In the genomic region with DNA sequence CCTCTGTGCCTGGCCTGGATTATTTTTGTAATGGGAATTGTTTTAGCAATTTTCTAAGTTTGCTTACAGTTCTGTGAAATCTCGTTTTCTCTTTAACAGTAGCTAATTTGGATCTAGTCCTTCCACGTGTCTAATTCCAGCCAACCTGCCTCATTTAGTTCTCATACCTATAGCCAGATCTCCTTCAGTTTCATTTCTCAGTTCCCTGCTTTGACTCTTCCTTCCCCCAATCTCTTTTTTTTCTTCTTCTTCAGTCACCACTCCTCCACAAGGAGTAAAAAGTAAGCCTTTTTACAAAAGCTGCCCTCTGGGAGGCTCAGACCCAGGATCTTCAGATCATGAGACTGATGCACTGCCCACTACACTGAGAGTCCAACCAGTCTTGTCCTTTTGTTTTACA, we compare ENCODE assay signal across 8 cellular contexts. TPM values are rescaled to one million over a fixed set of nuclear protein-coding genes. Genes with fewer than 3 reads are reported as not detected.
DNase-seq lines count a peak whose midpoint lies in the region; ATAC-seq and TF ChIP-seq lines count a peak whose summit lies in the region.

No MANE protein-coding gene starts in this region.

- H3K9me3 Mint-ChIP-seq in Caco-2 (ENCODE audit: unreplicated experiment) = no peaks in the 10 kb centered on the region
- H3K9me3 Mint-ChIP-seq in activated naive CD8-positive, alpha-beta T cell (ENCODE audit: low read depth) = no peaks in the 10 kb centered on the region
- no peaks in the 10 kb centered on the region for H3K9me3 Mint-ChIP-seq in naive thymus-derived CD8-positive, alpha-beta T cell

- H3K36me3 ChIP-seq in Caco-2 (ENCODE audit: control insufficient read depth, insufficient read depth, low read length) = peaks cover 5% of the 10 kb centered on the region

- peaks cover 14% of the 10 kb centered on the region for H3K4me1 Mint-ChIP-seq in Caco-2 (ENCODE audit: low read depth, unreplicated experiment)
- peaks cover 33% of the 10 kb centered on the region for H3K4me1 Mint-ChIP-seq in activated naive CD8-positive, alpha-beta T cell (ENCODE audit: low read depth)
- peaks cover 11 to 61% (median 30%) of the 10 kb centered on the region in 4 donors for H3K4me1 Mint-ChIP-seq in naive thymus-derived CD8-positive, alpha-beta T cell

- H3K36me3 Mint-ChIP-seq in Caco-2 (ENCODE audit: insufficient read depth, unreplicated experiment) = peaks cover 42% of the 10 kb centered on the region
- H3K36me3 Mint-ChIP-seq in activated naive CD8-positive, alpha-beta T cell = no peaks in the 10 kb centered on the region
- peaks cover 0 to 33% (median 8%) of the 10 kb centered on the region in 3 donors for H3K36me3 Mint-ChIP-seq in naive thymus-derived CD8-positive, alpha-beta T cell

- BruUV-seq in Caco-2 (replicated peaks; lab: Mats Ljungman, UMichigan) = no TSS peak

- ATAC-seq in naive thymus-derived CD8-positive, alpha-beta T cell = no peak
- ATAC-seq in HG03025 (IDR thresholded peaks at IDR 0.05; ENCODE audit: low FRiP score, unreplicated experiment) (no peak), HG02840 (IDR thresholded peaks at IDR 0.05; ENCODE audit: low FRiP score, unreplicated experiment) (no peak)

- TF ChIP-seq CTCF in Caco-2 (IDR thresholded peaks at IDR 0.05; ENCODE audit: insufficient read depth in 1 of 2, low read depth in 1 of 2, low read length in 1 of 2, severe bottlenecking in 1 of 2, unreplicated experiment in 1 of 2) (no peak), HL-60 (IDR thresholded peaks at IDR 0.05; ENCODE audit: insufficient read depth, low read length) (no peak)

- POLR2A ChIA-PET in Caco-2 (lab: Charles Lee) = no interaction called here
- POLR2A ChIA-PET in naive thymus-derived CD8-positive, alpha-beta T cell (lab: Charles Lee) = interaction anchor here (1.3 to 4.9 kb wide), 2 partner anchors 9 to 15 kb away, joined by 4 to 30 read pairs; partner anchors contain the start of gene AP1G2

- intact Hi-C loops in Caco-2 (cut with micrococcal nuclease; ENCODE audit: unreplicated experiment) = no loop called here

- CTCF ChIA-PET in Caco-2 (lab: Charles Lee) = interaction anchor here (7.3 kb wide), 1 partner anchor 80 kb away, joined by 50 read pairs; no protein-coding TSS in a partner anchor

- H3K4me1 ChIP-seq in Caco-2 = 0 out of 2 replicates have a peak, but pooled peaks cover 6% of the 10 kb centered on the region

- no peak for DNase-seq in Caco-2
- no peak for DNase-seq in HL-60 (ENCODE audit: low read depth in 1 of 2, low spot score in 1 of 2)
- no peak for DNase-seq in naive thymus-derived CD8-positive, alpha-beta T cell
- DNase-seq in NCI-H2029 (lab: John Stamatoyannopoulos, UW) = no peak
- DNase-seq in activated gamma-delta T cell treated with Interleukin-2 at 50 U/mL for 16 hours = no peak

- H3K27ac ChIP-seq in HL-60 (replicated peaks) = 0 out of 2 replicates have a peak overlapping the region, but pooled peaks have one; percentile 96

- no peaks in the 10 kb centered on the region for H3K27me3 ChIP-seq in Caco-2 (replicated peaks; ENCODE audit: control insufficient read depth, insufficient read depth, low read length)
- no peaks in the 10 kb centered on the region for H3K27me3 ChIP-seq in HL-60 (ENCODE audit: insufficient read depth, poor library complexity, severe bottlenecking)

- peak overlapping the region; percentile 6 for H3K27ac Mint-ChIP-seq in Caco-2 (ENCODE audit: unreplicated experiment)
- peak overlapping the region; percentile 78 for H3K27ac Mint-ChIP-seq in activated naive CD8-positive, alpha-beta T cell
- H3K27ac Mint-ChIP-seq in naive thymus-derived CD8-positive, alpha-beta T cell = peak overlapping the region; percentile 27 to 94 (median 88)

- no peaks in the 10 kb centered on the region for H3K27me3 Mint-ChIP-seq in Caco-2 (ENCODE audit: insufficient read depth, unreplicated experiment)
- H3K27me3 Mint-ChIP-seq in activated naive CD8-positive, alpha-beta T cell = no peaks in the 10 kb centered on the region
- H3K27me3 Mint-ChIP-seq in naive thymus-derived CD8-positive, alpha-beta T cell = no peaks in the 10 kb centered on the region

- H3K4me3 Mint-ChIP-seq in Caco-2 (ENCODE audit: unreplicated experiment) = peak overlapping the region; percentile 49
- peak overlapping the region; percentile 79 for H3K4me3 Mint-ChIP-seq in activated naive CD8-positive, alpha-beta T cell
- peak overlapping the region; percentile 49 to 75 (median 66) for H3K4me3 Mint-ChIP-seq in naive thymus-derived CD8-positive, alpha-beta T cell

- no peaks in the 10 kb centered on the region for H3K9me3 ChIP-seq in Caco-2

- no peak overlapping the region for H3K4me3 ChIP-seq in Caco-2 (ENCODE audit: low read depth, low read length)
- peak overlapping the region; percentile 63 for H3K4me3 ChIP-seq in HL-60 (replicated peaks; ENCODE audit: insufficient read depth, low read length)

RNA-seq across cellular contexts. Expression of gene THTPA, which starts 1.4 kb away (rescaled TPM):
- 9.3 and 9.5 TPM in 2 replicates for total RNA-seq in Caco-2 (2022)
- total RNA-seq in naive thymus-derived CD8-positive, alpha-beta T cell = 10 to 100 TPM; 28.5 to 29.4 TPM
- polyA plus RNA-seq in naive thymus-derived CD8-positive, alpha-beta T cell = 10 to 100 TPM; 14.9 to 15.6 (median 14.9) TPM

RNA-seq across cellular contexts. Expression of gene ZFHX2, which starts 6.0 kb away (rescaled TPM):
- 1.1 and 1.4 TPM in 2 replicates for total RNA-seq in Caco-2 (2022)
- total RNA-seq in naive thymus-derived CD8-positive, alpha-beta T cell = 1 to 10 TPM in 1 of 2 experiments, under 1 TPM in 1; 0.62 to 1.0 TPM
- under 1 TPM; 0.02 to 0.23 (median 0.03) TPM for polyA plus RNA-seq in naive thymus-derived CD8-positive, alpha-beta T cell

RNA-seq across cellular contexts. Expression of gene AP1G2, which starts 10.1 kb away (rescaled TPM):
- total RNA-seq in Caco-2 (2022) = 160 and 164 TPM in 2 replicates
- total RNA-seq in naive thymus-derived CD8-positive, alpha-beta T cell = 100 to 1,000 TPM; 483 to 529 TPM
- polyA plus RNA-seq in naive thymus-derived CD8-positive, alpha-beta T cell = 10 to 100 TPM; 67.8 to 91.4 (median 68.4) TPM

RNA-seq across cellular contexts. Expression of gene JPH4, which starts 21.1 kb away (rescaled TPM):
- total RNA-seq in Caco-2 (2022) = not detected in 2 replicates
- not detected for total RNA-seq in naive thymus-derived CD8-positive, alpha-beta T cell
- polyA plus RNA-seq in naive thymus-derived CD8-positive, alpha-beta T cell = under 1 TPM in 2 of 3 donors, not detected in 1; 0.07 to 0.29 TPM

Comparison
In these comparisons a context has a peak if more than half of its experiments do, and no peak if none do; other contexts are left out.
1. H3K27ac Mint-ChIP-seq: peak in every context shown above with its lines; median percentile 88 in naive thymus-derived CD8-positive, alpha-beta T cell; 78 in activated naive CD8-positive, alpha-beta T cell; 6 in Caco-2.